Comparison of ENCODE assay signal across 8 cellular contexts in the genomic region with DNA sequence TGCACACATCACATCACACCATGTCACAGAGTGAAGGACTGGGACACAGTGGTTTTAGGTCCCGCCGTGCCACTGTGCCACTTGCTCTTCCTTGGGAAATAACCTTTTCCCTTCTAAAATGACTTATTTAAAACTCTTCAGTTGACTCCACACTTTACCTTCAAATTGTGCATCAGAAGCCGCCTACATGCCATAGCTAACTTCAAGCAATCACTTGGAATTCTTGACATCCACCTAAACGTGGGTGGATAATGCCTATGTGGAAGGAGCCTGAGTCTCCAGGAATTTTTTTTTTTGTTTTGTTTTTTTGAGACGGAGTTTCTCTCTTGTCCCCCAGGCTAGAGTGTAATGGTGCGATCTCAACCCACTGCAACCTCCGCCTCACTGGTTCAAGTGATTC.
"Had no signal": no experiment of that assay in that cellular context is flagged by ENCODE, and none has a peak within 500 bp of the region (broad histone marks: within the 10 kb centered on the region; RNA-seq: fewer than 3 reads in every experiment).

No MANE protein-coding gene starts in this region.

- H3K4me3 ChIP-seq: GM12878 had no signal

- DNase-seq: GDM1, GF-D8 had no signal

- FAIRE-seq: G401.6, GM12878, GM12891, GM12892, GM18507, GM19239 had no signal
